Comparison of ENCODE assay signal across 1 cellular context in the genomic region with DNA sequence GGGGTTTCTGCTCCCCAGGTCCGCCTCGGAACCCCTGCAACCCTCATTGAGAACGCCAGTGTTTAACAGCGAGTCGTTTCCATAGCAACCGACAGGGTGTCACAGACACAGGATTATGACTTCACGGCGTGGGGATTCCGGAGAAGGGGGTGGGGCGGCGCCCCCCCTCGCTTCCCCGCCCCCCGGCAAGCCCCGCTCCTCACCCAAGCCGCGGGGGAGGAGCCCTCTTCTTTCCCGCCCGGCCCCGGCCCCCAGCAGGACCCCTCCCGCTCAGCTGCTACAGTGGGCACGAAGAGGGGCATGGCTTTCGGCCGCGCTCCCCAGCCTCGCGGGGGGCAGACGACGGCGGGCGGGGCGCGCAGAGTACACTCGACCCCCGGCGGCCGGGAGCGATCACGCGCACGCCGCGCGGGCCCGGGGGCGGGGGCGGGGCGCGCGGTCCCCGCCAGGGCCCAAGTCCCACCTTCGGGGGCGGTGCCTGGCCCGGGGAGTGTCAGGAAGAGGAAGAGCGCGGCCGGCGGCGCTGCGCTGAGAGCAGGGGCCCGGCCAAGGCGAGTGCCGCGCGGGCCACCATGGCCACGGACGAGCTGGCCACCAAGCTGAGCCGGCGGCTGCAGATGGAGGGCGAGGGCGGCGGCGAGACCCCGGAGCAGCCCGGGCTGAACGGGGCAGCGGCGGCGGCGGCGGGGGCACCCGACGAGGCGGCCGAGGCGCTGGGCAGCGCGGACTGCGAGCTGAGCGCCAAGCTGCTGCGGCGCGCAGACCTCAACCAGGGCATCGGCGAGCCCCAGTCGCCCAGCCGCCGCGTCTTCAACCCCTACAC.
A peak's percentile ranks its signal among the peaks of the same experiment; 100 is the strongest.
TF ChIP-seq lines count a peak whose summit lies in the region.

A gene with protein sequence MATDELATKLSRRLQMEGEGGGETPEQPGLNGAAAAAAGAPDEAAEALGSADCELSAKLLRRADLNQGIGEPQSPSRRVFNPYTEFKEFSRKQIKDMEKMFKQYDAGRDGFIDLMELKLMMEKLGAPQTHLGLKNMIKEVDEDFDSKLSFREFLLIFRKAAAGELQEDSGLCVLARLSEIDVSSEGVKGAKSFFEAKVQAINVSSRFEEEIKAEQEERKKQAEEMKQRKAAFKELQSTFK (plus strand): TSS at position 489 of the 823 bp plus-strand sequence. CDS start 84 bp downstream, at position 573.

TF ChIP-seq in GM12878, 131 proteins besides CTCF, POLR2A, EP300 and RAD21 (continued from another document and continues in another):
- TF ChIP-seq, protein P1, sequence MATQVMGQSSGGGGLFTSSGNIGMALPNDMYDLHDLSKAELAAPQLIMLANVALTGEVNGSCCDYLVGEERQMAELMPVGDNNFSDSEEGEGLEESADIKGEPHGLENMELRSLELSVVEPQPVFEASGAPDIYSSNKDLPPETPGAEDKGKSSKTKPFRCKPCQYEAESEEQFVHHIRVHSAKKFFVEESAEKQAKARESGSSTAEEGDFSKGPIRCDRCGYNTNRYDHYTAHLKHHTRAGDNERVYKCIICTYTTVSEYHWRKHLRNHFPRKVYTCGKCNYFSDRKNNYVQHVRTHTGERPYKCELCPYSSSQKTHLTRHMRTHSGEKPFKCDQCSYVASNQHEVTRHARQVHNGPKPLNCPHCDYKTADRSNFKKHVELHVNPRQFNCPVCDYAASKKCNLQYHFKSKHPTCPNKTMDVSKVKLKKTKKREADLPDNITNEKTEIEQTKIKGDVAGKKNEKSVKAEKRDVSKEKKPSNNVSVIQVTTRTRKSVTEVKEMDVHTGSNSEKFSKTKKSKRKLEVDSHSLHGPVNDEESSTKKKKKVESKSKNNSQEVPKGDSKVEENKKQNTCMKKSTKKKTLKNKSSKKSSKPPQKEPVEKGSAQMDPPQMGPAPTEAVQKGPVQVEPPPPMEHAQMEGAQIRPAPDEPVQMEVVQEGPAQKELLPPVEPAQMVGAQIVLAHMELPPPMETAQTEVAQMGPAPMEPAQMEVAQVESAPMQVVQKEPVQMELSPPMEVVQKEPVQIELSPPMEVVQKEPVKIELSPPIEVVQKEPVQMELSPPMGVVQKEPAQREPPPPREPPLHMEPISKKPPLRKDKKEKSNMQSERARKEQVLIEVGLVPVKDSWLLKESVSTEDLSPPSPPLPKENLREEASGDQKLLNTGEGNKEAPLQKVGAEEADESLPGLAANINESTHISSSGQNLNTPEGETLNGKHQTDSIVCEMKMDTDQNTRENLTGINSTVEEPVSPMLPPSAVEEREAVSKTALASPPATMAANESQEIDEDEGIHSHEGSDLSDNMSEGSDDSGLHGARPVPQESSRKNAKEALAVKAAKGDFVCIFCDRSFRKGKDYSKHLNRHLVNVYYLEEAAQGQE (IDR thresholded peaks at IDR 0.05; ENCODE audit: low read depth, low read length): no peak
- TF ChIP-seq ATF7 (IDR thresholded peaks at IDR 0.05; ENCODE audit: low read depth) (0 out of 2 replicates have a peak, but pooled peaks have one; percentile 16), RBBP5 (conservative IDR thresholded peaks at IDR 0.05) (no peak), STAT1 (conservative IDR thresholded peaks at IDR 0.05) (no peak), JUNB (IDR thresholded peaks at IDR 0.05) (no peak), SUPT20H (IDR thresholded peaks at IDR 0.05; ENCODE audit: borderline replicate concordance, control insufficient read depth, low read depth, low read length) (no peak), MTA2 (IDR thresholded peaks at IDR 0.05; ENCODE audit: low read depth) (no peak), SMAD5 (IDR thresholded peaks at IDR 0.05; ENCODE audit: low read depth) (no peak), BHLHE40 (IDR thresholded peaks at IDR 0.05; ENCODE audit: borderline replicate concordance in 1 of 2, low read depth in 2 of 2, low read length in 1 of 2) (peak in 1 of 2 experiments; percentile 83; a peak in 2 of 4 replicates), ZNF274 (IDR thresholded peaks at IDR 0.05; ENCODE audit: insufficient read depth, insufficient read length) (no peak), NFYA (IDR thresholded peaks at IDR 0.05; ENCODE audit: borderline replicate concordance, low read depth, low read length) (no peak), SP1 (IDR thresholded peaks at IDR 0.05; ENCODE audit: low read depth, low read length) (no peak), SREBF1 (IDR thresholded peaks at IDR 0.05; ENCODE audit: low read length) (no peak), SMC3 (IDR thresholded peaks at IDR 0.05; ENCODE audit: borderline replicate concordance, low read length) (no peak), ZNF207 (IDR thresholded peaks at IDR 0.05; ENCODE audit: borderline replicate concordance) (0 out of 2 replicates have a peak, but pooled peaks have one; percentile 27), SPI1 (IDR thresholded peaks at IDR 0.05; ENCODE audit: borderline replicate concordance, insufficient read depth, low read depth, low read length) (peak; percentile 56; the same call in 1 of the 2 replicates), SMARCA5 (IDR thresholded peaks at IDR 0.05) (peak; percentile 82), ETV6 (conservative IDR thresholded peaks at IDR 0.05 in 1 of 2, IDR thresholded peaks at IDR 0.05 in 1 of 2; ENCODE audit: borderline replicate concordance in 1 of 2, low read depth in 1 of 2) (no peak), PML (IDR thresholded peaks at IDR 0.05; ENCODE audit: low read length) (no peak), NFIC (IDR thresholded peaks at IDR 0.05; ENCODE audit: low read depth, low read length) (no peak), MTA3 (IDR thresholded peaks at IDR 0.05; ENCODE audit: borderline replicate concordance, low read length) (no peak), SIX5 (IDR thresholded peaks at IDR 0.05; ENCODE audit: low read depth, low read length, severe bottlenecking) (no peak), TAF1 (IDR thresholded peaks at IDR 0.05; ENCODE audit: borderline replicate concordance, low read depth, low read length) (peak; percentile 70; the same call in 1 of the 2 replicates), GATAD2B (conservative IDR thresholded peaks at IDR 0.05; ENCODE audit: low read depth) (peak; percentile 90), IRF4 (IDR thresholded peaks at IDR 0.05; ENCODE audit: low read depth, low read length) (no peak), CBFB (IDR thresholded peaks at IDR 0.05; ENCODE audit: low read depth) (no peak), TARDBP (IDR thresholded peaks at IDR 0.05; ENCODE audit: borderline replicate concordance) (no peak), WRNIP1 (IDR thresholded peaks at IDR 0.05; ENCODE audit: borderline replicate concordance, low read depth, low read length) (no peak), RELA (IDR thresholded peaks at IDR 0.05; ENCODE audit: borderline replicate concordance, partially characterized antibody) (peak; percentile 46), NR2F1 (conservative IDR thresholded peaks at IDR 0.05) (peak; percentile 62), ASH2L (IDR thresholded peaks at IDR 0.05; ENCODE audit: borderline replicate concordance, low read depth) (no peak), TCF12 (IDR thresholded peaks at IDR 0.05; ENCODE audit: low read depth, low read length) (no peak), POU2F2 (IDR thresholded peaks at IDR 0.05; ENCODE audit: borderline replicate concordance, low read depth, low read length) (no peak), KAT2A (conservative IDR thresholded peaks at IDR 0.05; ENCODE audit: control insufficient read depth, low read depth, low read length) (no peak), SRF (IDR thresholded peaks at IDR 0.05; ENCODE audit: low read depth in 2 of 2, low read length in 2 of 2) (no peak), RAD51 (IDR thresholded peaks at IDR 0.05) (no peak), HDAC6 (IDR thresholded peaks at IDR 0.05; ENCODE audit: unreplicated experiment) (peak; percentile 58), POLR2AphosphoS2 (IDR thresholded peaks at IDR 0.05; ENCODE audit: low read depth, low read length) (no peak), NR2C1 (IDR thresholded peaks at IDR 0.05) (peak; percentile 12; the same call in 1 of the 2 replicates), IKZF1 (conservative IDR thresholded peaks at IDR 0.05) (no peak; the same call in 1 of the 2 replicates)
- TF ChIP-seq, protein P2, sequence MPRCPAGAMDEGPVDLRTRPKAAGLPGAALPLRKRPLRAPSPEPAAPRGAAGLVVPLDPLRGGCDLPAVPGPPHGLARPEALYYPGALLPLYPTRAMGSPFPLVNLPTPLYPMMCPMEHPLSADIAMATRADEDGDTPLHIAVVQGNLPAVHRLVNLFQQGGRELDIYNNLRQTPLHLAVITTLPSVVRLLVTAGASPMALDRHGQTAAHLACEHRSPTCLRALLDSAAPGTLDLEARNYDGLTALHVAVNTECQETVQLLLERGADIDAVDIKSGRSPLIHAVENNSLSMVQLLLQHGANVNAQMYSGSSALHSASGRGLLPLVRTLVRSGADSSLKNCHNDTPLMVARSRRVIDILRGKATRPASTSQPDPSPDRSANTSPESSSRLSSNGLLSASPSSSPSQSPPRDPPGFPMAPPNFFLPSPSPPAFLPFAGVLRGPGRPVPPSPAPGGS (IDR thresholded peaks at IDR 0.05; ENCODE audit: borderline replicate concordance, insufficient read depth, low read depth, low read length, poor library complexity, severe bottlenecking): no peak
- TF ChIP-seq, protein P3, sequence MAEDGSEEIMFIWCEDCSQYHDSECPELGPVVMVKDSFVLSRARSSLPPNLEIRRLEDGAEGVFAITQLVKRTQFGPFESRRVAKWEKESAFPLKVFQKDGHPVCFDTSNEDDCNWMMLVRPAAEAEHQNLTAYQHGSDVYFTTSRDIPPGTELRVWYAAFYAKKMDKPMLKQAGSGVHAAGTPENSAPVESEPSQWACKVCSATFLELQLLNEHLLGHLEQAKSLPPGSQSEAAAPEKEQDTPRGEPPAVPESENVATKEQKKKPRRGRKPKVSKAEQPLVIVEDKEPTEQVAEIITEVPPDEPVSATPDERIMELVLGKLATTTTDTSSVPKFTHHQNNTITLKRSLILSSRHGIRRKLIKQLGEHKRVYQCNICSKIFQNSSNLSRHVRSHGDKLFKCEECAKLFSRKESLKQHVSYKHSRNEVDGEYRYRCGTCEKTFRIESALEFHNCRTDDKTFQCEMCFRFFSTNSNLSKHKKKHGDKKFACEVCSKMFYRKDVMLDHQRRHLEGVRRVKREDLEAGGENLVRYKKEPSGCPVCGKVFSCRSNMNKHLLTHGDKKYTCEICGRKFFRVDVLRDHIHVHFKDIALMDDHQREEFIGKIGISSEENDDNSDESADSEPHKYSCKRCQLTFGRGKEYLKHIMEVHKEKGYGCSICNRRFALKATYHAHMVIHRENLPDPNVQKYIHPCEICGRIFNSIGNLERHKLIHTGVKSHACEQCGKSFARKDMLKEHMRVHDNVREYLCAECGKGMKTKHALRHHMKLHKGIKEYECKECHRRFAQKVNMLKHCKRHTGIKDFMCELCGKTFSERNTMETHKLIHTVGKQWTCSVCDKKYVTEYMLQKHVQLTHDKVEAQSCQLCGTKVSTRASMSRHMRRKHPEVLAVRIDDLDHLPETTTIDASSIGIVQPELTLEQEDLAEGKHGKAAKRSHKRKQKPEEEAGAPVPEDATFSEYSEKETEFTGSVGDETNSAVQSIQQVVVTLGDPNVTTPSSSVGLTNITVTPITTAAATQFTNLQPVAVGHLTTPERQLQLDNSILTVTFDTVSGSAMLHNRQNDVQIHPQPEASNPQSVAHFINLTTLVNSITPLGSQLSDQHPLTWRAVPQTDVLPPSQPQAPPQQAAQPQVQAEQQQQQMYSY (CRISPR knock-in tag; IDR thresholded peaks at IDR 0.05): no peak
- TF ChIP-seq, protein P4, sequence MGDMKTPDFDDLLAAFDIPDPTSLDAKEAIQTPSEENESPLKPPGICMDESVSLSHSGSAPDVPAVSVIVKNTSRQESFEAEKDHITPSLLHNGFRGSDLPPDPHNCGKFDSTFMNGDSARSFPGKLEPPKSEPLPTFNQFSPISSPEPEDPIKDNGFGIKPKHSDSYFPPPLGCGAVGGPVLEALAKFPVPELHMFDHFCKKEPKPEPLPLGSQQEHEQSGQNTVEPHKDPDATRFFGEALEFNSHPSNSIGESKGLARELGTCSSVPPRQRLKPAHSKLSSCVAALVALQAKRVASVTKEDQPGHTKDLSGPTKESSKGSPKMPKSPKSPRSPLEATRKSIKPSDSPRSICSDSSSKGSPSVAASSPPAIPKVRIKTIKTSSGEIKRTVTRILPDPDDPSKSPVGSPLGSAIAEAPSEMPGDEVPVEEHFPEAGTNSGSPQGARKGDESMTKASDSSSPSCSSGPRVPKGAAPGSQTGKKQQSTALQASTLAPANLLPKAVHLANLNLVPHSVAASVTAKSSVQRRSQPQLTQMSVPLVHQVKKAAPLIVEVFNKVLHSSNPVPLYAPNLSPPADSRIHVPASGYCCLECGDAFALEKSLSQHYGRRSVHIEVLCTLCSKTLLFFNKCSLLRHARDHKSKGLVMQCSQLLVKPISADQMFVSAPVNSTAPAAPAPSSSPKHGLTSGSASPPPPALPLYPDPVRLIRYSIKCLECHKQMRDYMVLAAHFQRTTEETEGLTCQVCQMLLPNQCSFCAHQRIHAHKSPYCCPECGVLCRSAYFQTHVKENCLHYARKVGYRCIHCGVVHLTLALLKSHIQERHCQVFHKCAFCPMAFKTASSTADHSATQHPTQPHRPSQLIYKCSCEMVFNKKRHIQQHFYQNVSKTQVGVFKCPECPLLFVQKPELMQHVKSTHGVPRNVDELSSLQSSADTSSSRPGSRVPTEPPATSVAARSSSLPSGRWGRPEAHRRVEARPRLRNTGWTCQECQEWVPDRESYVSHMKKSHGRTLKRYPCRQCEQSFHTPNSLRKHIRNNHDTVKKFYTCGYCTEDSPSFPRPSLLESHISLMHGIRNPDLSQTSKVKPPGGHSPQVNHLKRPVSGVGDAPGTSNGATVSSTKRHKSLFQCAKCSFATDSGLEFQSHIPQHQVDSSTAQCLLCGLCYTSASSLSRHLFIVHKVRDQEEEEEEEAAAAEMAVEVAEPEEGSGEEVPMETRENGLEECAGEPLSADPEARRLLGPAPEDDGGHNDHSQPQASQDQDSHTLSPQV (IDR thresholded peaks at IDR 0.05): 0 out of 2 replicates have a peak, but pooled peaks have one; percentile 31
- TF ChIP-seq, protein P5, sequence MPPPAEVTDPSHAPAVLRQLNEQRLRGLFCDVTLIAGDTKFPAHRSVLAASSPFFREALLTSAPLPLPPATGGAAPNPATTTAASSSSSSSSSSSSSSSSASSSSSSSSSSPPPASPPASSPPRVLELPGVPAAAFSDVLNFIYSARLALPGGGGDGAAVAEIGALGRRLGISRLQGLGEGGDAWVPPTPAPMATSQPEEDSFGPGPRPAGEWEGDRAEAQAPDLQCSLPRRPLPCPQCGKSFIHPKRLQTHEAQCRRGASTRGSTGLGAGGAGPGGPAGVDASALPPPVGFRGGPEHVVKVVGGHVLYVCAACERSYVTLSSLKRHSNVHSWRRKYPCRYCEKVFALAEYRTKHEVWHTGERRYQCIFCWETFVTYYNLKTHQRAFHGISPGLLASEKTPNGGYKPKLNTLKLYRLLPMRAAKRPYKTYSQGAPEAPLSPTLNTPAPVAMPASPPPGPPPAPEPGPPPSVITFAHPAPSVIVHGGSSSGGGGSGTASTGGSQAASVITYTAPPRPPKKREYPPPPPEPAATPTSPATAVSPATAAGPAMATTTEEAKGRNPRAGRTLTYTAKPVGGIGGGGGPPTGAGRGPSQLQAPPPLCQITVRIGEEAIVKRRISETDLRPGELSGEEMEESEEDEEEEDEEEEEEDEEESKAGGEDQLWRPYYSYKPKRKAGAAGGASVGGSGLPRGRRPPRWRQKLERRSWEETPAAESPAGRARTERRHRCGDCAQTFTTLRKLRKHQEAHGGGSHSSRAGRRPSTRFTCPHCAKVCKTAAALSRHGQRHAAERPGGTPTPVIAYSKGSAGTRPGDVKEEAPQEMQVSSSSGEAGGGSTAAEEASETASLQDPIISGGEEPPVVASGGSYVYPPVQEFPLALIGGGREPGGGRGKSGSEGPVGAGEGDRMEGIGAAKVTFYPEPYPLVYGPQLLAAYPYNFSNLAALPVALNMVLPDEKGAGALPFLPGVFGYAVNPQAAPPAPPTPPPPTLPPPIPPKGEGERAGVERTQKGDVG (CRISPR knock-in tag; IDR thresholded peaks at IDR 0.05): no peak
